ENCODE assay signal across 8 cellular contexts in genomic region chr6:36594029-36594815, GRCh38. TPM values are rescaled to one million over a fixed set of nuclear protein-coding genes. Genes with fewer than 3 reads are reported as not detected.
DNase-seq lines count a peak whose midpoint lies in the region; ATAC-seq and TF ChIP-seq lines count a peak whose summit lies in the region.

TSS of gene SRSF3 (plus strand) at chr6:36594362. CDS start at chr6:36596763, 2,401 bp downstream.

- H3K4me1 Mint-ChIP-seq in activated CD4-positive, alpha-beta T cell treated with anti-CD3 and anti-CD28 coated beads, Interleukin-2, amount 10 ng/mL, durations not matched to agents 24 days and 14 days, result peaks cover 32% of the 10 kb centered on the region

- H3K36me3 Mint-ChIP-seq in activated CD4-positive, alpha-beta T cell treated with anti-CD3 and anti-CD28 coated beads, Interleukin-2, amount 10 ng/mL, durations not matched to agents 24 days and 14 days (ENCODE audit: low read depth), result peaks cover 47% of the 10 kb centered on the region

- TF ChIP-seq CTCF in C4-2B (conservative IDR thresholded peaks at IDR 0.05) (no peak), coronary artery (IDR thresholded peaks at IDR 0.05) (peak; percentile 30)

- intact Hi-C loops in activated CD4-positive, alpha-beta T cell treated with anti-CD3 and anti-CD28 coated beads, Interleukin-2, amount 10 ng/mL, durations not matched to agents 24 days and 14 days (cut with micrococcal nuclease), result loop anchor here (1.0 to 5.0 kb wide), 6 partner anchors 47 to 838 kb away; partner anchors contain the start of genes CMTR1, KCTD20, MAPK14 and PXT1
- intact Hi-C loops in left colon (cut with DNase I, micrococcal nuclease), result loop anchor here in 1 of 2 donors (10.0 kb wide), 1 partner anchor 149 kb away; the partner anchor contains the start of genes KCTD20 and PXT1

- no peaks in the 10 kb centered on the region for H3K27me3 Mint-ChIP-seq in activated CD4-positive, alpha-beta T cell treated with anti-CD3 and anti-CD28 coated beads, Interleukin-2, amount 10 ng/mL, durations not matched to agents 24 days and 14 days

- DNase-seq in NCI-H526 treated with DMSO at 0.1 percent for 48 hours (lab: John Stamatoyannopoulos, UW) (peak; percentile 98), coronary artery (ENCODE audit: low spot score) (peak; percentile 98), left colon (peak; percentile 96 to 98)
- peak; percentile 99 for DNase-seq in activated CD4-positive, alpha-beta T cell treated with anti-CD3 and anti-CD28 coated beads, Interleukin-2, amount 10 ng/mL, durations not matched to agents 24 days and 14 days
- DNase-seq in stimulated activated CD4-positive, alpha-beta T cell treated with anti-CD3 and anti-CD28 coated beads, Interleukin-1b, Interleukin-23, amount 100 ng/mL, for 48 hours, result peak; percentile 96

- peak within 1 kb of the TSS; percentile 92 for H3K4me3 Mint-ChIP-seq in activated CD4-positive, alpha-beta T cell treated with anti-CD3 and anti-CD28 coated beads, Interleukin-2, amount 10 ng/mL, durations not matched to agents 24 days and 14 days

- ATAC-seq in GM19328 (IDR thresholded peaks at IDR 0.05; ENCODE audit: unreplicated experiment), result peak; percentile 83
- peak; percentile 86 for ATAC-seq in HG03520 (IDR thresholded peaks at IDR 0.05; ENCODE audit: unreplicated experiment)
- peak; percentile 91 for ATAC-seq in left colon

- H3K4me3 ChIP-seq in coronary artery, result peak within 1 kb of the TSS; percentile 84

- H3K27ac ChIP-seq in C4-2B (peak within 1 kb of the TSS; percentile 87), coronary artery (peak within 1 kb of the TSS; percentile 97 to 98)

- H3K9me3 Mint-ChIP-seq in activated CD4-positive, alpha-beta T cell treated with anti-CD3 and anti-CD28 coated beads, Interleukin-2, amount 10 ng/mL, durations not matched to agents 24 days and 14 days, result no peaks in the 10 kb centered on the region

- H3K27ac Mint-ChIP-seq in activated CD4-positive, alpha-beta T cell treated with anti-CD3 and anti-CD28 coated beads, Interleukin-2, amount 10 ng/mL, durations not matched to agents 24 days and 14 days, result peak within 1 kb of the TSS; percentile 98

RNA-seq across cellular contexts. Expression of gene SRSF3, which starts in this region (rescaled TPM):
- 532 and 572 TPM in 2 replicates for total RNA-seq in activated CD4-positive, alpha-beta T cell treated with anti-CD3 and anti-CD28 coated beads, Interleukin-2, amount 10 ng/mL, durations not matched to agents 24 days and 14 days
- 100 to 1,000 TPM; 178 to 242 TPM for total RNA-seq in left colon

Comparison
In these comparisons a context has a peak if more than half of its experiments do, and no peak if none do; other contexts are left out.
1. Peak in every context shown above with its lines: DNase-seq, ATAC-seq, H3K4me3 ChIP-seq and H3K27ac ChIP-seq.